ENCODE assay signal across 16 cellular contexts in the genomic region with DNA sequence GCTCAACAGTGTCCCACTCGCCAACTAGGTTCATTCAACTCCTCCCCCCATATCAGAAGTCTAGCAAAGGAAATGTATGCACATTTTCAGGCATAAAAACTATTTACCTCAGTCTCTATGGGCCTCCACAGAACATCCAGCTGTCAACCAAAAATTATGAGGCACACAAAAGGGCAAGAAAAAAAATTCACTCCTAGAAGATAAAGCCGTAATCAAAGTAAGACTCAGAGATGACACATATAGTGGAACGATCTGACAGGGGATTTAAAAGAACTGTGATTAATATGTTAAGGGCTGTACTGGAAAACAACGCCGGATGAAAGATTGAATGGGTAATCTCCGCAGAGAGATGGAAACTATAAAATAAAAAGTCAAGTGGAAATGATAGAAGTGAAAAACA.
"Had no signal": no experiment of that assay in that cellular context is flagged by ENCODE, and none has a peak within 500 bp of the region (broad histone marks: within the 10 kb centered on the region; RNA-seq: fewer than 3 reads in every experiment).

No MANE protein-coding gene starts in this region.

- H3K9me3 ChIP-seq: ascending aorta, tibial nerve had no signal

- DNase-seq: activated CD4-positive, alpha-beta T cell treated with anti-CD3 and anti-CD28 coated beads, Interleukin-2, amount 50 U/mL, for 48 hours; activated CD4-positive, CD25-positive, alpha-beta regulatory T cell treated with anti-CD3 and anti-CD28 coated beads, Interleukin-2, amount 50 U/mL, for 72 hours; activated CD8-positive, alpha-beta memory T cell treated with anti-CD3 and anti-CD28 coated beads, Interleukin-2, amount 10 ng/mL, durations not matched to agents 7 days and 5 days; activated naive CD4-positive, alpha-beta T cell; activated T-cell treated with anti-CD3 and anti-CD28 coated beads, Interleukin-2, amount 50 U/mL, for 4 hours; caudate nucleus; effector CD8-positive, alpha-beta T cell; hippocampal formation; naive thymus-derived CD4-positive, alpha-beta T cell; right cardiac atrium; SW 1271 had no signal

- H3K4me1 Mint-ChIP-seq: stimulated activated memory B cell treated with anti-CD40 and anti-IgM and Interleukin-4, amounts not matched to agents 10 μg/mL and 1 μg/mL and 100 μg/mL, for 72 hours had no signal

- H3K27me3 ChIP-seq: ascending aorta, tibial nerve had no signal

- H3K27ac Mint-ChIP-seq: activated CD8-positive, alpha-beta memory T cell treated with anti-CD3 and anti-CD28 coated beads, Interleukin-2, amount 10 ng/mL, durations not matched to agents 7 days and 5 days; stimulated activated memory B cell treated with anti-CD40 and anti-IgM and Interleukin-4, amounts not matched to agents 10 μg/mL and 1 μg/mL and 100 μg/mL, for 72 hours; T-helper 2 cell treated with Interferon-gamma antibody and Interleukin-4, amounts not matched to agents 5 μg/mL and 100 μg/mL, for 36 hours had no signal

- H3K4me3 Mint-ChIP-seq: activated CD8-positive, alpha-beta memory T cell treated with anti-CD3 and anti-CD28 coated beads, Interleukin-2, amount 10 ng/mL, durations not matched to agents 7 days and 5 days; activated T-cell treated with anti-CD3 and anti-CD28 coated beads, Interleukin-2, amount 50 U/mL, for 4 hours; naive thymus-derived CD4-positive, alpha-beta T cell; stimulated activated memory B cell treated with anti-CD40 and anti-IgM and Interleukin-4, amounts not matched to agents 10 μg/mL and 1 μg/mL and 100 μg/mL, for 72 hours; T-helper 2 cell treated with Interferon-gamma antibody and Interleukin-4, amounts not matched to agents 5 μg/mL and 100 μg/mL, for 36 hours had no signal

- H3K27me3 Mint-ChIP-seq: activated CD8-positive, alpha-beta memory T cell treated with anti-CD3 and anti-CD28 coated beads, Interleukin-2, amount 10 ng/mL, durations not matched to agents 7 days and 5 days; naive thymus-derived CD4-positive, alpha-beta T cell; stimulated activated memory B cell treated with anti-CD40 and anti-IgM and Interleukin-4, amounts not matched to agents 10 μg/mL and 1 μg/mL and 100 μg/mL, for 72 hours had no signal

- H3K4me3 ChIP-seq: ascending aorta, coronary artery, tibial nerve had no signal

- ATAC-seq: activated CD8-positive, alpha-beta memory T cell treated with anti-CD3 and anti-CD28 coated beads, Interleukin-2, amount 10 ng/mL, durations not matched to agents 7 days and 5 days; activated T-cell treated with anti-CD3 and anti-CD28 coated beads, Interleukin-2, amount 50 U/mL, for 4 hours; naive thymus-derived CD4-positive, alpha-beta T cell; right cardiac atrium; stimulated activated memory B cell treated with anti-CD40 and anti-IgM and Interleukin-4, amounts not matched to agents 10 μg/mL and 1 μg/mL and 100 μg/mL, for 72 hours had no signal

- H3K27ac ChIP-seq: ascending aorta, coronary artery, tibial nerve had no signal

- H3K36me3 ChIP-seq: ascending aorta, tibial nerve had no signal

- H3K9me3 Mint-ChIP-seq: activated T-cell treated with anti-CD3 and anti-CD28 coated beads, Interleukin-2, amount 50 U/mL, for 4 hours; stimulated activated memory B cell treated with anti-CD40 and anti-IgM and Interleukin-4, amounts not matched to agents 10 μg/mL and 1 μg/mL and 100 μg/mL, for 72 hours; T-helper 2 cell treated with Interferon-gamma antibody and Interleukin-4, amounts not matched to agents 5 μg/mL and 100 μg/mL, for 36 hours had no signal
